Comparison of ENCODE assay signal across 26 cellular contexts in genomic region chr4:188550296-188550695, GRCh38.
DNase-seq lines count a peak whose midpoint lies in the region; TF ChIP-seq lines count a peak whose summit lies in the region.
"Had no signal": no experiment of that assay in that cellular context is flagged by ENCODE, and none has a peak within 500 bp of the region (broad histone marks: within the 10 kb centered on the region; RNA-seq: fewer than 3 reads in every experiment).

No MANE protein-coding gene starts in this region.

- H3F3A ChIP-seq in smooth muscle cell (ENCODE audit: low read depth): no peaks in the 10 kb centered on the region

- in situ Hi-C loops in astrocyte of the spinal cord (cut with HindIII; ENCODE audit: low sequenced_read_pairs): no loop called here

- no peaks in the 10 kb centered on the region for H3K9me2 ChIP-seq in OCI-LY7 (ENCODE audit: insufficient read depth, low read length)

- TF ChIP-seq CTCF in astrocyte of the spinal cord (IDR thresholded peaks at IDR 0.05; ENCODE audit: low read depth, low read length): no peak
- TF ChIP-seq CTCF in smooth muscle cell (IDR thresholded peaks at IDR 0.05; ENCODE audit: borderline replicate concordance, insufficient read depth, poor library complexity, severe bottlenecking): no peak
- no peak for TF ChIP-seq CTCF in OCI-LY7 (conservative IDR thresholded peaks at IDR 0.05; ENCODE audit: low read length)

- no peak overlapping the region for H2AFZ ChIP-seq in smooth muscle cell (ENCODE audit: low read depth)
- no peak overlapping the region for H2AFZ ChIP-seq in OCI-LY7 (ENCODE audit: low read length)

- no peaks in the 10 kb centered on the region for H3K79me2 ChIP-seq in smooth muscle cell (ENCODE audit: low read depth)
- H3K79me2 ChIP-seq in OCI-LY7 (ENCODE audit: insufficient read depth, low read depth, low read length): no peaks in the 10 kb centered on the region

- H3K27ac ChIP-seq in smooth muscle cell (ENCODE audit: low read depth): no peak overlapping the region
- no peak overlapping the region for H3K27ac ChIP-seq in OCI-LY7 (ENCODE audit: low read depth, low read length, poor library complexity, severe bottlenecking)
- H3K27ac ChIP-seq: heart right ventricle, left ventricle myocardium inferior, RWPE1, sigmoid colon, VCaP had no signal

- WGBS in smooth muscle cell (ENCODE audit: low lambda C conversion rate): 32% methylated on average over 10 of the region's 10 CpGs

- CTCF ChIA-PET in OCI-LY7 (lab: Charles Lee; ENCODE audit: unreplicated experiment): no interaction called here

- H3K9me3 ChIP-seq in smooth muscle cell (replicated peaks; ENCODE audit: low read depth) (no peaks in the 10 kb centered on the region), OCI-LY7 (ENCODE audit: low read length) (no peaks in the 10 kb centered on the region)
- H3K9me3 ChIP-seq: left ventricle myocardium inferior, sigmoid colon had no signal

- H3K4me1 ChIP-seq in smooth muscle cell (ENCODE audit: low read depth) (no peaks in the 10 kb centered on the region), OCI-LY7 (ENCODE audit: insufficient read depth, low read length, poor library complexity, severe bottlenecking) (no peaks in the 10 kb centered on the region)
- H3K4me1 ChIP-seq: heart right ventricle, left ventricle myocardium inferior, sigmoid colon had no signal

- no peaks in the 10 kb centered on the region for H4K20me1 ChIP-seq in smooth muscle cell (ENCODE audit: low read depth)
- no peaks in the 10 kb centered on the region for H4K20me1 ChIP-seq in OCI-LY7 (ENCODE audit: insufficient read depth, low read length)

- POLR2A ChIA-PET in OCI-LY7 (lab: Charles Lee): no interaction called here

- H3K36me3 ChIP-seq in smooth muscle cell (ENCODE audit: low read depth): no peaks in the 10 kb centered on the region
- no peaks in the 10 kb centered on the region for H3K36me3 ChIP-seq in OCI-LY7 (ENCODE audit: insufficient read depth, low read length)
- H3K36me3 ChIP-seq: heart right ventricle, left ventricle myocardium inferior, sigmoid colon had no signal

- no TSS peak for BruUV-seq in OCI-LY7 (replicated peaks; lab: Mats Ljungman, UMichigan)

- no peak overlapping the region for H3K9ac ChIP-seq in smooth muscle cell (ENCODE audit: low read depth)

- H3K27me3 ChIP-seq in smooth muscle cell (ENCODE audit: low read depth): no peaks in the 10 kb centered on the region
- H3K27me3 ChIP-seq: heart right ventricle, sigmoid colon had no signal

- peak; percentile 8 for DNase-seq in NCI-H510A (lab: John Stamatoyannopoulos, UW)
- DNase-seq in NCI-H510A treated with DMSO at 0.1 percent for 48 hours (lab: John Stamatoyannopoulos, UW): no peak
- DNase-seq in astrocyte of the spinal cord (ENCODE audit: low read depth, low spot score): peak; percentile 5
- DNase-seq in left kidney (ENCODE audit: low read depth, low spot score): peak; percentile 72
- DNase-seq in smooth muscle cell (lab: John Stamatoyannopoulos, UW; ENCODE audit: unreplicated experiment): no peak
- no peak for DNase-seq in OCI-LY7 (ENCODE audit: low spot score)
- no peak for DNase-seq in stimulated activated CD4-positive, alpha-beta T cell treated with anti-CD3 and anti-CD28 coated beads, Interleukin-2, amount 100 ng/mL, for 48 hours
- DNase-seq in nucleus accumbens (lab: John Stamatoyannopoulos, UW): no peak
- DNase-seq: activated CD4-positive, alpha-beta T cell treated with anti-CD3 and anti-CD28 coated beads, Interleukin-2, amount 10 ng/mL, durations not matched to agents 7 days and 5 days; activated CD8-positive, alpha-beta memory T cell treated with anti-CD3 and anti-CD28 coated beads, Interleukin-2, amount 10 ng/mL, durations not matched to agents 7 days and 5 days; activated naive CD4-positive, alpha-beta T cell treated with anti-CD3 and anti-CD28 coated beads, Interleukin-2, amount 50 U/mL, for 16 hours; activated T-cell treated with anti-CD3 and anti-CD28 coated beads, Interleukin-2, amount 50 U/mL, for 72 hours; anterior cingulate cortex; CD8-positive, alpha-beta memory T cell; cerebellar nuclear complex; DMS153; HCEC 1CT; heart right ventricle; left ventricle myocardium inferior; midbrain; natural killer cell; NCI-H1105 treated with DMSO at 0.1 percent for 48 hours; NCI-H524 treated with DMSO at 0.1 percent for 48 hours; sigmoid colon had no signal

- H3K4me2 ChIP-seq in smooth muscle cell (peak overlapping the region; percentile 70), OCI-LY7 (ENCODE audit: low read length) (no peak overlapping the region)

- intact Hi-C loops in OCI-LY7 (cut with micrococcal nuclease; ENCODE audit: unreplicated experiment): no loop called here

- H3K4me3 ChIP-seq in astrocyte of the spinal cord (ENCODE audit: low read depth, low read length) (no peak overlapping the region), smooth muscle cell (no peak overlapping the region), OCI-LY7 (ENCODE audit: low read depth, low read length, poor library complexity, severe bottlenecking) (no peak overlapping the region)
- H3K4me3 ChIP-seq: heart right ventricle, left ventricle myocardium inferior, sigmoid colon had no signal

Comparison
In these comparisons a context has a peak if more than half of its experiments do, and no peak if none do; other contexts are left out.
1. DNase-seq: peak in NCI-H510A (single experiment), astrocyte of the spinal cord (single experiment) and left kidney (single experiment); none in NCI-H510A treated with DMSO at 0.1 percent for 48 hours (single experiment), smooth muscle cell (single experiment), OCI-LY7 (single experiment), stimulated activated CD4-positive, alpha-beta T cell treated with anti-CD3 and anti-CD28 coated beads, Interleukin-2, amount 100 ng/mL, for 48 hours (0 of 2) and nucleus accumbens (0 of 56).